Comparison of ENCODE assay signal across 10 cellular contexts in the genomic region with DNA sequence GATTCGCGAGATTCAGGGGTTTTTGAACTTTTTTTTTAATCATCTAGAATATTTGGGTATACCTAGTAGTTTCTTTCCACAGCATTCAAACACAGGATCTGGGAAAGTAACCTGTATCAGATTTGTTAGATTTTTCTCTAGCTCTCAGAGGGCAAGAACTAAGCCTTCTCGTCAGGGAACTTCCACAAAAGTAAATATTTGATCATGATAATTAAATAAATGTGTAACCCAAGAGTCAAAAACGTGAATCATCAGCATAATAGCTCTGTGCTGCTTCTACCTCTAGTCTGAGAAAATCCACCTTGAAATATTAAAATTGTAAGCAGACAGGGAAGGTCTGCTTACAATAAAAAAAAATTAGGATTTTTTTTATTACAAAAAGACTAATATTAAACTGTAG.
A peak's percentile ranks its signal among the peaks of the same experiment; 100 is the strongest.
DNase-seq lines count a peak whose midpoint lies in the region; TF ChIP-seq lines count a peak whose summit lies in the region.
"Had no signal": no experiment of that assay in that cellular context is flagged by ENCODE, and none has a peak within 500 bp of the region (broad histone marks: within the 10 kb centered on the region; RNA-seq: fewer than 3 reads in every experiment).

No MANE protein-coding gene starts in this region.

- no peak overlapping the region for H3K27ac Mint-ChIP-seq in activated CD4-positive, alpha-beta memory T cell treated with anti-CD3 and anti-CD28 coated beads, Interleukin-2, amount 10 ng/mL, durations not matched to agents 7 days and 5 days
- H3K27ac Mint-ChIP-seq: activated T-helper 17 cell treated with anti-CD3 and anti-CD28 coated beads, Interleukin-2, amount 50 U/mL, for 72 hours had no signal

- H3K4me1 Mint-ChIP-seq in activated CD4-positive, alpha-beta memory T cell treated with anti-CD3 and anti-CD28 coated beads, Interleukin-2, amount 10 ng/mL, durations not matched to agents 7 days and 5 days = no peaks in the 10 kb centered on the region
- H3K4me1 Mint-ChIP-seq: activated T-helper 17 cell treated with anti-CD3 and anti-CD28 coated beads, Interleukin-2, amount 50 U/mL, for 72 hours had no signal

- H3K36me3 ChIP-seq in HUES6 (ENCODE audit: control insufficient read depth, insufficient read depth, low read length) = no peaks in the 10 kb centered on the region
- no peaks in the 10 kb centered on the region for H3K36me3 ChIP-seq in SK-N-SH (replicated peaks in 1 of 2; ENCODE audit: control insufficient read depth in 1 of 2, insufficient read depth in 2 of 2, low read length in 1 of 2)
- no peaks in the 10 kb centered on the region for H3K36me3 ChIP-seq in A673 (ENCODE audit: insufficient read depth, low read length, poor library complexity, severe bottlenecking)

- BruUV-seq in A673 (replicated peaks; lab: Mats Ljungman, UMichigan) = no TSS peak

- TF ChIP-seq EP300 in SK-N-SH (IDR thresholded peaks at IDR 0.05; ENCODE audit: borderline replicate concordance in 1 of 2, low read depth in 1 of 2, low read length in 1 of 2) = 0 out of 4 replicates have a peak, but pooled peaks of 1 of the 2 experiments have one; percentile 24

- TF ChIP-seq RAD21 in SK-N-SH (IDR thresholded peaks at IDR 0.05; ENCODE audit: low read length) = no peak

- no peaks in the 10 kb centered on the region for H3K36me3 Mint-ChIP-seq in activated CD4-positive, alpha-beta memory T cell treated with anti-CD3 and anti-CD28 coated beads, Interleukin-2, amount 10 ng/mL, durations not matched to agents 7 days and 5 days (ENCODE audit: low read depth)

- no peaks in the 10 kb centered on the region for H3K27me3 Mint-ChIP-seq in activated CD4-positive, alpha-beta memory T cell treated with anti-CD3 and anti-CD28 coated beads, Interleukin-2, amount 10 ng/mL, durations not matched to agents 7 days and 5 days
- H3K27me3 Mint-ChIP-seq: activated T-helper 17 cell treated with anti-CD3 and anti-CD28 coated beads, Interleukin-2, amount 50 U/mL, for 72 hours had no signal

- H3K27me3 ChIP-seq in HUES6 (ENCODE audit: control insufficient read depth, insufficient read depth, low read length) (no peaks in the 10 kb centered on the region), SK-N-SH (ENCODE audit: insufficient read depth) (no peaks in the 10 kb centered on the region), A673 (replicated peaks; ENCODE audit: insufficient read depth, low read depth, low read length, poor library complexity) (no peaks in the 10 kb centered on the region)

- H3K9me3 Mint-ChIP-seq in activated CD4-positive, alpha-beta memory T cell treated with anti-CD3 and anti-CD28 coated beads, Interleukin-2, amount 10 ng/mL, durations not matched to agents 7 days and 5 days = no peaks in the 10 kb centered on the region
- H3K9me3 Mint-ChIP-seq: activated T-helper 17 cell treated with anti-CD3 and anti-CD28 coated beads, Interleukin-2, amount 50 U/mL, for 72 hours had no signal

- no peaks in the 10 kb centered on the region for H4K20me1 ChIP-seq in SK-N-SH (ENCODE audit: insufficient read depth)

- H3K4me3 Mint-ChIP-seq in activated CD4-positive, alpha-beta memory T cell treated with anti-CD3 and anti-CD28 coated beads, Interleukin-2, amount 10 ng/mL, durations not matched to agents 7 days and 5 days = no peak overlapping the region
- H3K4me3 Mint-ChIP-seq: activated T-helper 17 cell treated with anti-CD3 and anti-CD28 coated beads, Interleukin-2, amount 50 U/mL, for 72 hours had no signal

- DNase-seq in ACHN (peak; percentile 42), SK-N-SH (no peak), kidney tubule cell (ENCODE audit: low spot score) (peak; percentile 84), retina (no peak), A673 (ENCODE audit: low spot score) (no peak)
- DNase-seq in activated CD4-positive, alpha-beta T cell treated with anti-CD3 and anti-CD28 coated beads, Interleukin-2, amount 50 U/mL, for 4 hours = no peak
- DNase-seq in activated CD4-positive, alpha-beta memory T cell treated with anti-CD3 and anti-CD28 coated beads, Interleukin-2, amount 10 ng/mL, durations not matched to agents 7 days and 5 days = no peak
- DNase-seq: C1 segment of cervical spinal cord had no signal

- H3K4me1 ChIP-seq in HUES6 (ENCODE audit: control insufficient read depth, insufficient read depth, low read length) (peaks cover 56% of the 10 kb centered on the region), SK-N-SH (ENCODE audit: control insufficient read depth in 1 of 2, insufficient read depth in 2 of 2, low read depth in 1 of 2, low read length in 1 of 2) (peaks cover 3 to 25% of the 10 kb centered on the region in 2 experiments), A673 (ENCODE audit: insufficient read depth, low read length, poor library complexity, severe bottlenecking) (peaks cover 7% of the 10 kb centered on the region)

- no peaks in the 10 kb centered on the region for H3K79me2 ChIP-seq in SK-N-SH (ENCODE audit: insufficient read depth)

- in situ Hi-C loops in ACHN (cut with HindIII; ENCODE audit: low pct_ligation_motif_present, low pct_unique_long_range_greater_than_20kb, low sequenced_read_pairs) = no loop called here

- H3K9me3 ChIP-seq in HUES6 (ENCODE audit: control insufficient read depth, insufficient read depth, low read depth, low read length) = no peaks in the 10 kb centered on the region
- no peaks in the 10 kb centered on the region for H3K9me3 ChIP-seq in SK-N-SH
- no peaks in the 10 kb centered on the region for H3K9me3 ChIP-seq in A673 (ENCODE audit: low read depth, low read length, poor library complexity, severe bottlenecking)

- H3K9me2 ChIP-seq in SK-N-SH = no peaks in the 10 kb centered on the region

- no peak for TF ChIP-seq CTCF in SK-N-SH (IDR thresholded peaks at IDR 0.05)
- TF ChIP-seq CTCF in A673 (conservative IDR thresholded peaks at IDR 0.05; ENCODE audit: low read depth, low read length) = no peak

- POLR2A ChIA-PET in SK-N-SH (lab: Yijun Ruan, JAX) = no interaction called here
- POLR2A ChIA-PET in A673 (lab: Charles Lee; ENCODE audit: low non-redundant PET) = no interaction called here
- POLR2A ChIA-PET in activated CD4-positive, alpha-beta memory T cell treated with anti-CD3 and anti-CD28 coated beads, Interleukin-2, amount 10 ng/mL, durations not matched to agents 7 days and 5 days (lab: Charles Lee) = no interaction called here

- intact Hi-C loops in A673 (cut with micrococcal nuclease; ENCODE audit: unreplicated experiment) = no loop called here

- H3K4me2 ChIP-seq in SK-N-SH = no peak overlapping the region

- H3K27ac ChIP-seq in HUES6 (ENCODE audit: low read depth, low read length) (peak overlapping the region; percentile 94; the same call in 1 of the 2 replicates), SK-N-SH (ENCODE audit: low read depth in 2 of 2, low read length in 1 of 2) (peak overlapping the region; percentile 59 to 72; a peak in 3 of 4 replicates), A673 (ENCODE audit: low read depth, low read length, poor library complexity, severe bottlenecking) (no peak overlapping the region)

- WGBS in SK-N-SH (ENCODE audit: low lambda C conversion rate) = 40% methylated on average over 4 of the region's 4 CpGs

- CTCF ChIA-PET in SK-N-SH (lab: Yijun Ruan, JAX) = no interaction called here
- CTCF ChIA-PET in A673 (lab: Charles Lee) = no interaction called here
- CTCF ChIA-PET in activated CD4-positive, alpha-beta memory T cell treated with anti-CD3 and anti-CD28 coated beads, Interleukin-2, amount 10 ng/mL, durations not matched to agents 7 days and 5 days (lab: Charles Lee) = no interaction called here

- H3F3A ChIP-seq in SK-N-SH (replicated peaks; ENCODE audit: insufficient read depth) = peaks cover 15% of the 10 kb centered on the region

- H3K9ac ChIP-seq in HUES6 (ENCODE audit: low read length) (no peak overlapping the region), SK-N-SH (no peak overlapping the region)

- H3K4me3 ChIP-seq in HUES6 (ENCODE audit: low read depth, low read length) = no peak overlapping the region
- H3K4me3 ChIP-seq in SK-N-SH (ENCODE audit: low read depth in 2 of 2, low read length in 1 of 2) = no peak overlapping the region
- H3K4me3 ChIP-seq in A673 (ENCODE audit: low read depth, low read length, poor library complexity, severe bottlenecking) = no peak overlapping the region

- H2AFZ ChIP-seq in SK-N-SH (ENCODE audit: low read depth) = no peak overlapping the region

TF ChIP-seq in SK-N-SH, 30 proteins besides CTCF, POLR2A, EP300 and RAD21 (continues in another document):
- no peak for TF ChIP-seq EZH2phosphoT487 (IDR thresholded peaks at IDR 0.05; ENCODE audit: borderline replicate concordance, low read depth)
- TF ChIP-seq, protein P1, sequence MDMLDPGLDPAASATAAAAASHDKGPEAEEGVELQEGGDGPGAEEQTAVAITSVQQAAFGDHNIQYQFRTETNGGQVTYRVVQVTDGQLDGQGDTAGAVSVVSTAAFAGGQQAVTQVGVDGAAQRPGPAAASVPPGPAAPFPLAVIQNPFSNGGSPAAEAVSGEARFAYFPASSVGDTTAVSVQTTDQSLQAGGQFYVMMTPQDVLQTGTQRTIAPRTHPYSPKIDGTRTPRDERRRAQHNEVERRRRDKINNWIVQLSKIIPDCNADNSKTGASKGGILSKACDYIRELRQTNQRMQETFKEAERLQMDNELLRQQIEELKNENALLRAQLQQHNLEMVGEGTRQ (IDR thresholded peaks at IDR 0.05; ENCODE audit: borderline replicate concordance, low read depth, low read length) = no peak
- no peak for TF ChIP-seq FOXM1 (IDR thresholded peaks at IDR 0.05; ENCODE audit: low read depth)
- TF ChIP-seq SMC3 (IDR thresholded peaks at IDR 0.05; ENCODE audit: low read depth, low read length) = no peak
- TF ChIP-seq TAF1 (IDR thresholded peaks at IDR 0.05; ENCODE audit: borderline replicate concordance, low read depth, low read length) = no peak
- TF ChIP-seq, protein P2, sequence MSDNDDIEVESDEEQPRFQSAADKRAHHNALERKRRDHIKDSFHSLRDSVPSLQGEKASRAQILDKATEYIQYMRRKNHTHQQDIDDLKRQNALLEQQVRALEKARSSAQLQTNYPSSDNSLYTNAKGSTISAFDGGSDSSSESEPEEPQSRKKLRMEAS (IDR thresholded peaks at IDR 0.05; ENCODE audit: low read depth) = no peak
- TF ChIP-seq TCF12 (IDR thresholded peaks at IDR 0.05) = peak; percentile 80
- TF ChIP-seq CHD2 (IDR thresholded peaks at IDR 0.05; ENCODE audit: low read length, partially characterized antibody) = no peak
- no peak for TF ChIP-seq YY1 (IDR thresholded peaks at IDR 0.05; ENCODE audit: low read depth)
- peak; percentile 34; the same call in 1 of the 2 replicates for TF ChIP-seq FOSL2 (IDR thresholded peaks at IDR 0.05; ENCODE audit: borderline replicate concordance, low read depth)
- TF ChIP-seq JUND (IDR thresholded peaks at IDR 0.05) = peak; percentile 20; the same call in 1 of the 2 replicates

Comparison
In these comparisons a context has a peak if more than half of its experiments do, and no peak if none do; other contexts are left out.
1. DNase-seq: peak in ACHN (single experiment) and kidney tubule cell (single experiment); none in SK-N-SH (single experiment), retina (single experiment), activated CD4-positive, alpha-beta T cell treated with anti-CD3 and anti-CD28 coated beads, Interleukin-2, amount 50 U/mL, for 4 hours (0 of 2), A673 (single experiment) and activated CD4-positive, alpha-beta memory T cell treated with anti-CD3 and anti-CD28 coated beads, Interleukin-2, amount 10 ng/mL, durations not matched to agents 7 days and 5 days (single experiment).